In genomic region chr6:15348528-15348927, GRCh38 we compare ENCODE assay signal across 22 cellular contexts.
A peak's percentile ranks its signal among the peaks of the same experiment; 100 is the strongest.
DNase-seq lines count a peak whose midpoint lies in the region; ATAC-seq and TF ChIP-seq lines count a peak whose summit lies in the region.
"Had no signal": no experiment of that assay in that cellular context is flagged by ENCODE, and none has a peak within 500 bp of the region (broad histone marks: within the 10 kb centered on the region; RNA-seq: fewer than 3 reads in every experiment).

No MANE protein-coding gene starts in this region.

- H3K27me3 Mint-ChIP-seq in activated T-cell treated with anti-CD3 and anti-CD28 coated beads, Interleukin-2, amount 50 U/mL, for 72 hours (ENCODE audit: low read depth) = no peaks in the 10 kb centered on the region
- no peaks in the 10 kb centered on the region for H3K27me3 Mint-ChIP-seq in CD4-positive, alpha-beta T cell
- H3K27me3 Mint-ChIP-seq in WTC11 (ENCODE audit: low read depth) (no peaks in the 10 kb centered on the region), neural progenitor cell (ENCODE audit: insufficient read depth, low read depth) (no peaks in the 10 kb centered on the region)
- H3K27me3 Mint-ChIP-seq: CD8-positive, alpha-beta memory T cell had no signal

- H3K4me2 ChIP-seq in neural progenitor cell = peak overlapping the region; percentile 23
- H3K4me2 ChIP-seq: BLaER1 had no signal

- H3K9ac ChIP-seq in neural progenitor cell = no peak overlapping the region
- H3K9ac ChIP-seq: BLaER1, GM23248 had no signal

- no peak overlapping the region for H3K27ac ChIP-seq in CD4-positive, alpha-beta T cell (ENCODE audit: low read depth, low read length)
- peak overlapping the region; percentile 57 for H3K27ac ChIP-seq in neural progenitor cell
- H3K27ac ChIP-seq: BLaER1, HL-60 had no signal

- no peaks in the 10 kb centered on the region for H3K9me3 Mint-ChIP-seq in activated T-cell treated with anti-CD3 and anti-CD28 coated beads, Interleukin-2, amount 50 U/mL, for 72 hours
- no peaks in the 10 kb centered on the region for H3K9me3 Mint-ChIP-seq in CD4-positive, alpha-beta T cell
- H3K9me3 Mint-ChIP-seq in WTC11 (no peaks in the 10 kb centered on the region), neural progenitor cell (no peaks in the 10 kb centered on the region)
- H3K9me3 Mint-ChIP-seq: CD14-positive monocyte; CD8-positive, alpha-beta memory T cell had no signal

- peaks cover 64% of the 10 kb centered on the region for H4K20me1 ChIP-seq in neural progenitor cell (ENCODE audit: low read depth)

- CTCF ChIA-PET in CD4-positive, alpha-beta T cell (lab: Charles Lee) = no interaction called here
- CTCF ChIA-PET in WTC11 (lab: Charles Lee) = interaction anchor here (1.2 kb wide), 1 partner anchor 1305 kb away, joined by 5 read pairs; no protein-coding TSS in a partner anchor

- POLR2A ChIA-PET in CD4-positive, alpha-beta T cell (lab: Charles Lee) = interaction anchor here (0.9 to 1.5 kb wide), 2 partner anchors 81 to 99 kb away, joined by 4 read pairs; no protein-coding TSS in a partner anchor
- POLR2A ChIA-PET in WTC11 (lab: Charles Lee) = no interaction called here

- H3K4me1 ChIP-seq in neural progenitor cell = peaks cover 24% of the 10 kb centered on the region

- H3K4me1 Mint-ChIP-seq in activated T-cell treated with anti-CD3 and anti-CD28 coated beads, Interleukin-2, amount 50 U/mL, for 72 hours (ENCODE audit: low read depth) = peaks cover 88% of the 10 kb centered on the region
- H3K4me1 Mint-ChIP-seq in CD4-positive, alpha-beta T cell (ENCODE audit: low read depth) = peaks cover 95% of the 10 kb centered on the region
- H3K4me1 Mint-ChIP-seq in WTC11 = peaks cover 90% of the 10 kb centered on the region
- H3K4me1 Mint-ChIP-seq in neural progenitor cell = peaks cover 32% of the 10 kb centered on the region

- no peak overlapping the region for H3K4me3 ChIP-seq in neural progenitor cell
- H3K4me3 ChIP-seq: BLaER1, GM12878, GM23248 had no signal

- no peaks in the 10 kb centered on the region for H3K9me3 ChIP-seq in CD4-positive, alpha-beta T cell (ENCODE audit: control insufficient read depth, low read length)
- H3K9me3 ChIP-seq in neural progenitor cell (ENCODE audit: low read depth) = no peaks in the 10 kb centered on the region
- H3K9me3 ChIP-seq: BLaER1 had no signal

- peaks cover 5 to 10% of the 10 kb centered on the region in 2 donors for H3K36me3 Mint-ChIP-seq in activated T-cell treated with anti-CD3 and anti-CD28 coated beads, Interleukin-2, amount 50 U/mL, for 72 hours (ENCODE audit: insufficient read depth in 2 of 2)
- no peaks in the 10 kb centered on the region for H3K36me3 Mint-ChIP-seq in CD4-positive, alpha-beta T cell (ENCODE audit: low read depth)
- H3K36me3 Mint-ChIP-seq in WTC11 (no peaks in the 10 kb centered on the region), neural progenitor cell (peaks cover 12% of the 10 kb centered on the region)

- H3K27me3 ChIP-seq in CD4-positive, alpha-beta T cell (ENCODE audit: control insufficient read depth, insufficient read depth, low read length) = no peaks in the 10 kb centered on the region
- no peaks in the 10 kb centered on the region for H3K27me3 ChIP-seq in neural progenitor cell
- H3K27me3 ChIP-seq: BLaER1 had no signal

- H3K27ac Mint-ChIP-seq in activated T-cell treated with anti-CD3 and anti-CD28 coated beads, Interleukin-2, amount 50 U/mL, for 72 hours = peak overlapping the region; percentile 3
- peak overlapping the region; percentile 70 for H3K27ac Mint-ChIP-seq in CD4-positive, alpha-beta T cell
- peak overlapping the region; percentile 86 for H3K27ac Mint-ChIP-seq in WTC11
- H3K27ac Mint-ChIP-seq in neural progenitor cell = no peak overlapping the region
- H3K27ac Mint-ChIP-seq: CD8-positive, alpha-beta memory T cell had no signal

- ATAC-seq in activated T-cell treated with anti-CD3 and anti-CD28 coated beads, Interleukin-2, amount 50 U/mL, for 72 hours (replicated peaks in 1 of 2) = no peak
- peak; percentile 43 for ATAC-seq in CD4-positive, alpha-beta T cell (ENCODE audit: poor library complexity)
- no peak for ATAC-seq in WTC11
- ATAC-seq: GM12878 had no signal

- no peaks in the 10 kb centered on the region for H3K36me3 ChIP-seq in neural progenitor cell

- intact Hi-C loops in CD4-positive, alpha-beta T cell (cut with DNase I, micrococcal nuclease) = no loop called here

- no peak for TF ChIP-seq CTCF in CD4-positive, alpha-beta T cell (IDR thresholded peaks at IDR 0.05)
- TF ChIP-seq CTCF in WTC11 (IDR thresholded peaks at IDR 0.05) (no peak), neural progenitor cell (IDR thresholded peaks at IDR 0.05) (no peak)

- no peak overlapping the region for H2AFZ ChIP-seq in neural progenitor cell (replicated peaks)
- H2AFZ ChIP-seq: GM23248 had no signal

- H3K4me3 Mint-ChIP-seq in activated T-cell treated with anti-CD3 and anti-CD28 coated beads, Interleukin-2, amount 50 U/mL, for 72 hours = no peak overlapping the region
- H3K4me3 Mint-ChIP-seq in CD4-positive, alpha-beta T cell = peak overlapping the region; percentile 35
- H3K4me3 Mint-ChIP-seq in WTC11 (no peak overlapping the region), neural progenitor cell (no peak overlapping the region)
- H3K4me3 Mint-ChIP-seq: CD14-positive monocyte had no signal

- no peaks in the 10 kb centered on the region for H3F3A ChIP-seq in neural progenitor cell (ENCODE audit: low read depth)

- H3K79me2 ChIP-seq in neural progenitor cell (ENCODE audit: low read depth) = peaks cover 100% of the 10 kb centered on the region

- DNase-seq in activated T-cell treated with anti-CD3 and anti-CD28 coated beads, Interleukin-2, amount 50 U/mL, for 72 hours = no peak
- DNase-seq in activated T-cell treated with anti-CD3 and anti-CD28 coated beads for 4 hours = no peak
- no peak for DNase-seq in CD4-positive, alpha-beta T cell
- DNase-seq in WTC11 (ENCODE audit: low spot score) = no peak
- no peak for DNase-seq in neural progenitor cell (ENCODE audit: low spot score)
- DNase-seq in stimulated activated CD4-positive, alpha-beta T cell treated with anti-CD3 and anti-CD28 coated beads, Interleukin-12 subunit alpha, Interleukin-12 subunit beta, amount 100 ng/mL, for 4 hours = no peak
- no peak for DNase-seq in GM19240 (ENCODE audit: insufficient read length, low spot score)
- DNase-seq in NCI-H1436 (lab: John Stamatoyannopoulos, UW) = no peak
- DNase-seq: 8988T, COR-L47, DMS 273 treated with DMSO at 0.1 percent for 48 hours, DMS53, DND-41, EL, GM23248, HCEC 1CT, IMR-90 had no signal

TF ChIP-seq in WTC11, 78 proteins besides CTCF, POLR2A, EP300 and RAD21:
- TF ChIP-seq ZNF532 (CRISPR knock-in tag; IDR thresholded peaks at IDR 0.05; ENCODE audit: borderline replicate concordance) (no peak), USF2 (CRISPR knock-in tag; IDR thresholded peaks at IDR 0.05) (no peak), ESRRA (CRISPR knock-in tag; IDR thresholded peaks at IDR 0.05; ENCODE audit: borderline replicate concordance) (no peak), RORB (CRISPR knock-in tag; IDR thresholded peaks at IDR 0.05) (no peak)
TF ChIP-seq in WTC11: peak in this region for 0.
